ENCODE assay signal across 9 cellular contexts in the genomic region with DNA sequence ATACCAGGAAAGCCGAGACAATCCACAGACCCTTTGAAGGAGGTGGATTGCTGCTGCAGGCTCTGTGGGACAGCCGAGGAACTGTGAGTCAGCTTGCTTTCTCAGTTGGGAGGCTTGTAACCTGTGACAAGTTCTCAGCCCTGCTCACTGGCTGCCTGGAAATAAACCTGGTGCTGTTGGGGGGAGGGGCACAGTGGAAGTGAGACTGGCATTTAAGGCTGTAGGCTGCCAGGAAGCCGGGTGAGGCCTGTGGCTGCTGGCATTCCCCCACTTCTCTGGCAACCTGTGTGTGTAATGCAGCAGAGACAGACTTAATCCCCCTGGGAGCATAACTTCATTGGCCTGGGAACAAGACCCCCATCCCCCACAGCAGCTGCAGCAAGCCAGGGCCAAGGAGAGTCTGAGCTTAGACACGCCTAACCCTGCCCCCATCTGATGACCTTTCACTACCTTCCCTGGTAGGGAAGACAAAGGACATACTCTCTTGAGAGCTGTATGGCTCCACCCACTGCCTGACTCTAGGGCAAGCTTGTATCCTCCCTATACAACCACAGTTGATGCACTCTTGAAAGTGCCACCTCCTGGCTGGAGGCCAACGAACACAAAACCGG.
DNase-seq lines count a peak whose midpoint lies in the region; ATAC-seq and TF ChIP-seq lines count a peak whose summit lies in the region.
"Had no signal": no experiment of that assay in that cellular context is flagged by ENCODE, and none has a peak within 500 bp of the region (broad histone marks: within the 10 kb centered on the region; RNA-seq: fewer than 3 reads in every experiment).

No MANE protein-coding gene starts in this region.

- DNase-seq in HAP-1 (ENCODE audit: low spot score in 2 of 2) (peak; percentile 34 to 75), NCI-H226 (peak; percentile 4), smooth muscle cell (lab: John Stamatoyannopoulos, UW; ENCODE audit: unreplicated experiment) (no peak), erythroblast (lab: John Stamatoyannopoulos, UW) (no peak), cortex of kidney (lab: John Stamatoyannopoulos, UW) (no peak)
- no peak for DNase-seq in activated T-cell treated with anti-CD3 and anti-CD28 coated beads, Interleukin-2, amount 50 U/mL, for 48 hours

- no peak overlapping the region for H3K4me2 ChIP-seq in smooth muscle cell

- peak overlapping the region; percentile 38 for H3K9ac ChIP-seq in iPS-18a (ENCODE audit: low read length)
- H3K9ac ChIP-seq in smooth muscle cell (ENCODE audit: low read depth) = no peak overlapping the region

- TF ChIP-seq CTCF in smooth muscle cell (IDR thresholded peaks at IDR 0.05; ENCODE audit: borderline replicate concordance, insufficient read depth, poor library complexity, severe bottlenecking) = no peak

- ATAC-seq in GM18511 (IDR thresholded peaks at IDR 0.05; ENCODE audit: unreplicated experiment) = peak; percentile 92

- TF ChIP-seq POLR2A in erythroblast (IDR thresholded peaks at IDR 0.05; ENCODE audit: low read length) = no peak

- no peak overlapping the region for H2AFZ ChIP-seq in smooth muscle cell (ENCODE audit: low read depth)

- H3K27ac ChIP-seq in iPS-18a (ENCODE audit: low read length) (peak overlapping the region; percentile 75), smooth muscle cell (ENCODE audit: low read depth) (no peak overlapping the region)

- no peaks in the 10 kb centered on the region for H3K79me2 ChIP-seq in smooth muscle cell (ENCODE audit: low read depth)

- 57% methylated on average over 6 of the region's 6 CpGs for WGBS in smooth muscle cell (ENCODE audit: low lambda C conversion rate)

- in situ Hi-C loops in HAP-1 (cut with MboI; ENCODE audit: low sequenced_read_pairs) = no loop called here

- H4K20me1 ChIP-seq in smooth muscle cell (ENCODE audit: low read depth) = no peaks in the 10 kb centered on the region

- no peaks in the 10 kb centered on the region for H3K27me3 ChIP-seq in HAP-1 (ENCODE audit: low read depth)
- no peaks in the 10 kb centered on the region for H3K27me3 ChIP-seq in iPS-18a (ENCODE audit: control insufficient read depth, insufficient read depth, low read length)
- H3K27me3 ChIP-seq in smooth muscle cell (ENCODE audit: low read depth) = no peaks in the 10 kb centered on the region

- no peak overlapping the region for H3K4me3 ChIP-seq in HAP-1
- peak overlapping the region; percentile 18 for H3K4me3 ChIP-seq in iPS-18a (ENCODE audit: low read length)
- H3K4me3 ChIP-seq in smooth muscle cell = no peak overlapping the region
- H3K4me3 ChIP-seq: lung had no signal

- H3K9me3 ChIP-seq in HAP-1 (peaks cover 9% of the 10 kb centered on the region), iPS-18a (ENCODE audit: control insufficient read depth, low read depth, low read length) (no peaks in the 10 kb centered on the region), smooth muscle cell (replicated peaks; ENCODE audit: low read depth) (peaks cover 5% of the 10 kb centered on the region)

- H3K36me3 ChIP-seq in HAP-1 (replicated peaks) (no peaks in the 10 kb centered on the region), iPS-18a (ENCODE audit: control insufficient read depth, low read depth, low read length) (no peaks in the 10 kb centered on the region), smooth muscle cell (ENCODE audit: low read depth) (peaks cover 5% of the 10 kb centered on the region)

- peaks cover 5% of the 10 kb centered on the region for H3K4me1 ChIP-seq in HAP-1
- H3K4me1 ChIP-seq in iPS-18a (ENCODE audit: control insufficient read depth, low read depth, low read length) = peaks cover 14% of the 10 kb centered on the region
- H3K4me1 ChIP-seq in smooth muscle cell (ENCODE audit: low read depth) = no peaks in the 10 kb centered on the region

- H3F3A ChIP-seq in smooth muscle cell (ENCODE audit: low read depth) = no peaks in the 10 kb centered on the region

Comparison
In these comparisons a context has a peak if more than half of its experiments do, and no peak if none do; other contexts are left out.
1. DNase-seq: peak in HAP-1 (2 of 2) and NCI-H226 (single experiment); none in smooth muscle cell (single experiment), erythroblast (0 of 2), activated T-cell treated with anti-CD3 and anti-CD28 coated beads, Interleukin-2, amount 50 U/mL, for 48 hours (0 of 2) and cortex of kidney (single experiment).